In genomic region chr1:211920602-211921226, GRCh38 we compare ENCODE assay signal across 1 cellular context.
A peak's percentile ranks its signal among the peaks of the same experiment; 100 is the strongest.
TF ChIP-seq lines count a peak whose summit lies in the region.

No MANE protein-coding gene starts in this region.

TF ChIP-seq in liver, 16 proteins besides CTCF, POLR2A, EP300 and RAD21 (continued from another document):
- no peak for TF ChIP-seq REST (IDR thresholded peaks at IDR 0.05)
- TF ChIP-seq ZBTB33 (IDR thresholded peaks at IDR 0.05), result peak; percentile 64
- TF ChIP-seq EGR1 (IDR thresholded peaks at IDR 0.05; ENCODE audit: low read depth in 2 of 2), result peak in 1 of 2 donors; percentile 5
- TF ChIP-seq FOXA2 (IDR thresholded peaks at IDR 0.05), result no peak
- TF ChIP-seq HNF4G (IDR thresholded peaks at IDR 0.05), result peak; percentile 47
- no peak for TF ChIP-seq GABPA (IDR thresholded peaks at IDR 0.05 in 1 of 2, conservative IDR thresholded peaks at IDR 0.05 in 1 of 2)
- TF ChIP-seq ATF3 (IDR thresholded peaks at IDR 0.05), result peak; percentile 38
- no peak for TF ChIP-seq TAF1 (conservative IDR thresholded peaks at IDR 0.05)
- TF ChIP-seq YY1 (IDR thresholded peaks at IDR 0.05), result peak; percentile 23
- TF ChIP-seq, protein P1, sequence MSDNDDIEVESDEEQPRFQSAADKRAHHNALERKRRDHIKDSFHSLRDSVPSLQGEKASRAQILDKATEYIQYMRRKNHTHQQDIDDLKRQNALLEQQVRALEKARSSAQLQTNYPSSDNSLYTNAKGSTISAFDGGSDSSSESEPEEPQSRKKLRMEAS (IDR thresholded peaks at IDR 0.05), result no peak
- TF ChIP-seq NR2F2 (IDR thresholded peaks at IDR 0.05), result no peak
- peak; percentile 66 for TF ChIP-seq SP1 (IDR thresholded peaks at IDR 0.05)
- no peak for TF ChIP-seq FOXA1 (IDR thresholded peaks at IDR 0.05)
- peak; percentile 42 to 66 for TF ChIP-seq RXRA (IDR thresholded peaks at IDR 0.05)
